11 cellular contexts compared by ENCODE assay signal in genomic region chr18:9870431-9871023, GRCh38. TPM values are rescaled to one million over a fixed set of nuclear protein-coding genes. Genes with fewer than 3 reads are reported as not detected.
DNase-seq lines count a peak whose midpoint lies in the region; ATAC-seq and TF ChIP-seq lines count a peak whose summit lies in the region.
"Had no signal": no experiment of that assay in that cellular context is flagged by ENCODE, and none has a peak within 500 bp of the region (broad histone marks: within the 10 kb centered on the region; RNA-seq: fewer than 3 reads in every experiment).

No MANE protein-coding gene starts in this region.

- H2BK12ac ChIP-seq in neuronal stem cell (ENCODE audit: low read length) = no peak overlapping the region

- H3K4me3 ChIP-seq in IMR-90 (ENCODE audit: insufficient read depth, low read depth, low read length) (no peak overlapping the region), endodermal cell (ENCODE audit: low read length) (no peak overlapping the region), neuronal stem cell (ENCODE audit: low read length in 2 of 2) (no peak overlapping the region)

- H2BK120ac ChIP-seq in IMR-90 (ENCODE audit: low read depth, low read length) (peak overlapping the region; percentile 94), neuronal stem cell (ENCODE audit: low read depth, low read length) (no peak overlapping the region)

- H2BK20ac ChIP-seq in IMR-90 (ENCODE audit: low read depth, low read length) = peak overlapping the region; percentile 95

- peaks cover 11% of the 10 kb centered on the region; the same call in 1 of the 2 replicates for H3K9me3 ChIP-seq in IMR-90 (ENCODE audit: control insufficient read depth, insufficient read depth, low read length)
- peaks cover 19% of the 10 kb centered on the region for H3K9me3 ChIP-seq in endodermal cell (ENCODE audit: control insufficient read depth, low read length)
- peaks cover 2 to 11% of the 10 kb centered on the region in 2 donors for H3K9me3 ChIP-seq in neuronal stem cell (replicated peaks in 1 of 2; ENCODE audit: control insufficient read depth in 2 of 2, insufficient read depth in 1 of 2, low read depth in 1 of 2, low read length in 2 of 2)

- peak overlapping the region; percentile 13 for H3K4me3 Mint-ChIP-seq in endodermal cell
- no peak overlapping the region for H3K4me3 Mint-ChIP-seq in natural killer cell treated with Interleukin-12 subunit alpha and Interleukin-12 subunit beta and Interleukin-15 and Interleukin-18, amount 100 ng/mL, for 72 hours
- H3K4me3 Mint-ChIP-seq: activated naive CD8-positive, alpha-beta T cell treated with anti-CD3 and anti-CD28 coated beads for 36 hours; memory B cell had no signal

- H3K36me3 ChIP-seq in IMR-90 (ENCODE audit: control insufficient read depth, insufficient read depth, low read length) (no peaks in the 10 kb centered on the region), endodermal cell (ENCODE audit: control insufficient read depth, insufficient read depth, low read length) (no peaks in the 10 kb centered on the region), neuronal stem cell (replicated peaks in 1 of 2; ENCODE audit: control insufficient read depth in 2 of 2, insufficient read depth in 2 of 2, low read length in 2 of 2) (no peaks in the 10 kb centered on the region)

- H4K20me1 ChIP-seq in IMR-90 (ENCODE audit: insufficient read depth, low read length) = no peaks in the 10 kb centered on the region

- H3K9ac ChIP-seq in IMR-90 (ENCODE audit: low read depth, low read length) = no peak overlapping the region
- no peak overlapping the region for H3K9ac ChIP-seq in endodermal cell (ENCODE audit: extremely low read depth, low read length, poor library complexity, severe bottlenecking)
- no peak overlapping the region for H3K9ac ChIP-seq in neuronal stem cell (ENCODE audit: low read depth, low read length, poor library complexity)

- H2AFZ ChIP-seq in IMR-90 (replicated peaks; ENCODE audit: low read length, poor library complexity) (peak overlapping the region; percentile 85), neuronal stem cell (ENCODE audit: low read length) (peak overlapping the region; percentile 71)

- H4K5ac ChIP-seq in IMR-90 (ENCODE audit: low read depth, low read length) = peak overlapping the region; percentile 93

- peaks cover 20% of the 10 kb centered on the region for H3K27me3 Mint-ChIP-seq in endodermal cell (ENCODE audit: insufficient read depth)
- peaks cover 20 to 22% of the 10 kb centered on the region in 2 donors for H3K27me3 Mint-ChIP-seq in natural killer cell treated with Interleukin-12 subunit alpha and Interleukin-12 subunit beta and Interleukin-15 and Interleukin-18, amount 100 ng/mL, for 72 hours

- no peaks in the 10 kb centered on the region for H3K36me3 Mint-ChIP-seq in endodermal cell (ENCODE audit: low read depth)
- peaks cover 7% of the 10 kb centered on the region for H3K36me3 Mint-ChIP-seq in natural killer cell treated with Interleukin-12 subunit alpha and Interleukin-12 subunit beta and Interleukin-15 and Interleukin-18, amount 100 ng/mL, for 72 hours

- peak overlapping the region; percentile 81 for H3K27ac Mint-ChIP-seq in endodermal cell
- no peak overlapping the region for H3K27ac Mint-ChIP-seq in natural killer cell treated with Interleukin-12 subunit alpha and Interleukin-12 subunit beta and Interleukin-15 and Interleukin-18, amount 100 ng/mL, for 72 hours
- H3K27ac Mint-ChIP-seq: activated naive CD8-positive, alpha-beta T cell treated with anti-CD3 and anti-CD28 coated beads for 36 hours; memory B cell had no signal

- H2AK9ac ChIP-seq in IMR-90 (replicated peaks; ENCODE audit: low read depth, low read length, poor library complexity) = no peak overlapping the region

- no peak for TF ChIP-seq POLR2A in IMR-90 (IDR thresholded peaks at IDR 0.05; ENCODE audit: low read depth, low read length)

- no TSS peak for BruUV-seq in IMR-90 (replicated peaks; lab: Mats Ljungman, UMichigan)

- no peak overlapping the region for H2BK5ac ChIP-seq in IMR-90 (ENCODE audit: low read depth, low read length, poor library complexity, severe bottlenecking)
- H2BK5ac ChIP-seq in neuronal stem cell (ENCODE audit: low read length) = no peak overlapping the region

- peak overlapping the region; percentile 53; the same call in 1 of the 3 replicates for H2BK15ac ChIP-seq in IMR-90 (ENCODE audit: low read depth, low read length)
- H2BK15ac ChIP-seq in neuronal stem cell (ENCODE audit: low read length) = no peak overlapping the region

- no peak for DNase-seq in IMR-90
- peak; percentile 53 for DNase-seq in endodermal cell
- DNase-seq in neuronal stem cell (ENCODE audit: low spot score) = no peak
- DNase-seq in stimulated activated naive CD4-positive, alpha-beta T cell (lab: John Stamatoyannopoulos, UW) = no peak
- no peak for DNase-seq in natural killer cell treated with Interleukin-12 subunit alpha and Interleukin-12 subunit beta and Interleukin-15 and Interleukin-18, amount 100 ng/mL, for 72 hours (ENCODE audit: low spot score)
- DNase-seq in medulla oblongata (ENCODE audit: extremely low spot score) = no peak
- no peak for DNase-seq in activated CD8-positive, alpha-beta memory T cell treated with anti-CD3 and anti-CD28 coated beads for 24 hours
- DNase-seq: activated naive CD8-positive, alpha-beta T cell treated with anti-CD3 and anti-CD28 coated beads for 36 hours had no signal

- intact Hi-C loops in IMR-90 (cut with micrococcal nuclease) = loop anchor here (10.0 kb wide), 1 partner anchor 64 kb away; no protein-coding TSS in a partner anchor

- H3K4ac ChIP-seq in IMR-90 (ENCODE audit: low read depth, low read length) = peak overlapping the region; percentile 88
- no peak overlapping the region for H3K4ac ChIP-seq in neuronal stem cell (ENCODE audit: low read length)

- peak overlapping the region; percentile 93 for H3K23ac ChIP-seq in IMR-90 (ENCODE audit: low read depth, low read length)
- H3K23ac ChIP-seq in neuronal stem cell (ENCODE audit: low read depth, low read length, poor library complexity) = no peak overlapping the region

- peak overlapping the region; percentile 71 for H4K91ac ChIP-seq in IMR-90 (ENCODE audit: insufficient read depth, low read depth, low read length)
- no peak overlapping the region for H4K91ac ChIP-seq in neuronal stem cell (ENCODE audit: low read depth, low read length, poor library complexity)

- H3K4me1 ChIP-seq in IMR-90 (ENCODE audit: control insufficient read depth, insufficient read depth, low read length) = peaks cover 15% of the 10 kb centered on the region
- peaks cover 11% of the 10 kb centered on the region for H3K4me1 ChIP-seq in endodermal cell (ENCODE audit: control insufficient read depth, insufficient read depth, low read length)
- H3K4me1 ChIP-seq in neuronal stem cell (ENCODE audit: control insufficient read depth in 2 of 2, insufficient read depth in 1 of 2, low read depth in 1 of 2, low read length in 2 of 2) = peaks cover 6 to 16% of the 10 kb centered on the region in 2 donors

- H4K8ac ChIP-seq in IMR-90 (ENCODE audit: low read depth in 2 of 2, low read length in 2 of 2) = peak overlapping the region in 1 of 2 experiments; percentile 93; a peak in 2 of 4 replicates
- H4K8ac ChIP-seq in neuronal stem cell (ENCODE audit: low read depth, low read length) = no peak overlapping the region

- ATAC-seq in GM19463 (IDR thresholded peaks at IDR 0.05; ENCODE audit: unreplicated experiment) = peak; percentile 11
- ATAC-seq in IMR-90 (ENCODE audit: low read depth) = peak; percentile 27; the same call in 1 of the 2 replicates
- no peak for ATAC-seq in natural killer cell treated with Interleukin-12 subunit alpha and Interleukin-12 subunit beta and Interleukin-15 and Interleukin-18, amount 100 ng/mL, for 72 hours

- TF ChIP-seq RAD21 in IMR-90 (IDR thresholded peaks at IDR 0.05; ENCODE audit: low read length) = no peak

- 75% methylated on average over 1 of the region's 4 CpGs; no CpG with 5 or more reads in 1 of the 2 experiments for WGBS in IMR-90 (ENCODE audit: extremely low coverage in 2 of 2, insufficient read length in 1 of 2), 2 experiments
- 42 to 50% methylated on average over 4 of the region's 4 CpGs for WGBS in endodermal cell (ENCODE audit: insufficient coverage in 1 of 2, insufficient read length in 1 of 2), 2 experiments
- WGBS in neuronal stem cell (ENCODE audit: extremely low coverage in 2 of 2, insufficient read length in 2 of 2, insufficient replicate concordance in 1 of 2), 2 donors = no CpG with 5 or more reads among the region's 4 CpGs

- H3K79me1 ChIP-seq in IMR-90 (ENCODE audit: low read depth in 1 of 2, low read length in 2 of 2) (no peaks in the 10 kb centered on the region), neuronal stem cell (ENCODE audit: low read depth, low read length) (no peaks in the 10 kb centered on the region)

- peaks cover 31% of the 10 kb centered on the region for H3K4me1 Mint-ChIP-seq in endodermal cell
- no peaks in the 10 kb centered on the region for H3K4me1 Mint-ChIP-seq in natural killer cell treated with Interleukin-12 subunit alpha and Interleukin-12 subunit beta and Interleukin-15 and Interleukin-18, amount 100 ng/mL, for 72 hours (ENCODE audit: low read depth in 2 of 2)

- H3K4me2 ChIP-seq in IMR-90 (ENCODE audit: low read depth, low read length) (no peak overlapping the region), neuronal stem cell (ENCODE audit: insufficient read depth, low read length, poor library complexity, severe bottlenecking) (no peak overlapping the region)

- peak overlapping the region; percentile 7; the same call in 1 of the 2 replicates for H2AK5ac ChIP-seq in IMR-90 (ENCODE audit: low read depth, low read length)
- no peak overlapping the region for H2AK5ac ChIP-seq in neuronal stem cell (ENCODE audit: low read depth, low read length)

- in situ Hi-C loops in IMR-90 (cut with MboI; ENCODE audit: low sequenced_read_pairs) = no loop called here

- H3K9me1 ChIP-seq in IMR-90 (ENCODE audit: insufficient read depth, low read length) = peaks cover 10% of the 10 kb centered on the region

- peak overlapping the region; percentile 64 for H3K14ac ChIP-seq in IMR-90 (replicated peaks; ENCODE audit: low read depth, low read length)
- H3K14ac ChIP-seq in neuronal stem cell (ENCODE audit: low read length) = no peak overlapping the region

- no peak overlapping the region for H3K56ac ChIP-seq in IMR-90 (ENCODE audit: extremely low read depth, insufficient read depth, low read length)

- H3K18ac ChIP-seq in IMR-90 (ENCODE audit: low read depth, low read length) (peak overlapping the region; percentile 55), neuronal stem cell (ENCODE audit: low read length) (no peak overlapping the region)

- POLR2A ChIA-PET in IMR-90 (lab: Charles Lee; ENCODE audit: unreplicated experiment) = interaction anchor here (1.3 kb wide), 1 partner anchor 43 kb away, joined by 5 read pairs; the partner anchor contains the start of gene VAPA

- dilution Hi-C loops in IMR-90 (cut with HindIII; ENCODE audit: low sequenced_read_pairs, unreplicated experiment) = no loop called here

- peak overlapping the region; percentile 11; the same call in 1 of the 2 replicates for H3K27ac ChIP-seq in IMR-90 (ENCODE audit: insufficient read depth, low read length)
- no peak overlapping the region for H3K27ac ChIP-seq in endodermal cell (ENCODE audit: low read depth, low read length)
- no peak overlapping the region for H3K27ac ChIP-seq in neuronal stem cell (replicated peaks; ENCODE audit: low read length)

- CTCF ChIA-PET in IMR-90 (lab: Yijun Ruan, JAX) = no interaction called here

- H3K27me3 ChIP-seq in IMR-90 (ENCODE audit: control insufficient read depth, insufficient read depth, low read length) (no peaks in the 10 kb centered on the region), endodermal cell (ENCODE audit: control insufficient read depth, insufficient read depth, low read length, poor library complexity, severe bottlenecking) (peaks cover 12% of the 10 kb centered on the region), neuronal stem cell (ENCODE audit: control insufficient read depth in 3 of 3, insufficient read depth in 3 of 3, low read depth in 1 of 3, low read length in 3 of 3) (no peaks in the 10 kb centered on the region)

- H3K9me3 Mint-ChIP-seq in endodermal cell = peaks cover 21% of the 10 kb centered on the region
- H3K9me3 Mint-ChIP-seq in natural killer cell treated with Interleukin-12 subunit alpha and Interleukin-12 subunit beta and Interleukin-15 and Interleukin-18, amount 100 ng/mL, for 72 hours = peaks cover 5% of the 10 kb centered on the region

- no peak for TF ChIP-seq CTCF in IMR-90 (conservative IDR thresholded peaks at IDR 0.05; ENCODE audit: low read depth, low read length)
- no peak for TF ChIP-seq CTCF in endodermal cell (conservative IDR thresholded peaks at IDR 0.05)

RNA-seq across cellular contexts. Expression of gene TXNDC2, which starts 15.2 kb away (rescaled TPM):
- total RNA-seq in IMR-90 (2012; rRNA removed) (under 0.01 and 0.18 TPM in 2 replicates), endodermal cell (not detected)
- 0.16 TPM in 1 of 2 replicates, not detected in the other for polyA plus RNA-seq in IMR-90 (2012; rRNA removed)
- polyA plus RNA-seq in IMR-90 (2012; cell fraction: cytosol; rRNA removed) = 0.12 TPM in 1 of 2 replicates, not detected in the other
- polyA plus RNA-seq in IMR-90 (2012; cell fraction: nucleus; rRNA removed; ENCODE audit: low replicate concordance) = 0.11 TPM in 1 of 2 replicates, not detected in the other
- 0.07 TPM for polyA plus RNA-seq in endodermal cell (2013, experiment 1 of 2)
- not detected for polyA plus RNA-seq in endodermal cell (2013, experiment 2 of 2)
- 0.06 TPM for polyA plus RNA-seq in neuronal stem cell (2013, experiment 1 of 2)
- polyA plus RNA-seq in neuronal stem cell (2013, experiment 2 of 2) = 0.06 TPM
- not detected for total RNA-seq in natural killer cell treated with Interleukin-12 subunit alpha and Interleukin-12 subunit beta and Interleukin-15 and Interleukin-18, amount 100 ng/mL, for 72 hours
- total RNA-seq: activated naive CD8-positive, alpha-beta T cell treated with anti-CD3 and anti-CD28 coated beads for 36 hours; T-helper 2 cell treated with Interferon-gamma antibody and Interleukin-4, amounts not matched to agents 100 ng/mL and 5 ng/mL, for 36 hours had no signal

RNA-seq across cellular contexts. Expression of gene VAPA, which starts 43.3 kb away (rescaled TPM):
- 206 and 273 TPM in 2 replicates for total RNA-seq in IMR-90 (2012; rRNA removed)
- 164 and 199 TPM in 2 replicates for polyA plus RNA-seq in IMR-90 (2012; rRNA removed)
- 55.4 and 67.0 TPM in 2 replicates for polyA plus RNA-seq in IMR-90 (2012; cell fraction: cytosol; rRNA removed)
- polyA plus RNA-seq in IMR-90 (2012; cell fraction: nucleus; rRNA removed; ENCODE audit: low replicate concordance) = 23.9 and 81.0 TPM in 2 replicates
- total RNA-seq in endodermal cell = 100 to 1,000 TPM; 122 to 168 TPM
- polyA plus RNA-seq in endodermal cell (2013, experiment 1 of 2) = 166 TPM
- polyA plus RNA-seq in endodermal cell (2013, experiment 2 of 2) = 158 TPM
- polyA plus RNA-seq in neuronal stem cell (2013, experiment 1 of 2) = 120 TPM
- 126 TPM for polyA plus RNA-seq in neuronal stem cell (2013, experiment 2 of 2)
- total RNA-seq in natural killer cell treated with Interleukin-12 subunit alpha and Interleukin-12 subunit beta and Interleukin-15 and Interleukin-18, amount 100 ng/mL, for 72 hours = 100 to 1,000 TPM; 146 to 153 TPM

Comparison
In these comparisons a context has a peak if more than half of its experiments do, and no peak if none do; other contexts are left out.
1. ATAC-seq: peak in GM19463 (single experiment) and IMR-90 (single experiment); none in natural killer cell treated with Interleukin-12 subunit alpha and Interleukin-12 subunit beta and Interleukin-15 and Interleukin-18, amount 100 ng/mL, for 72 hours (0 of 2).